Comparison of ENCODE assay signal across 13 cellular contexts in genomic region chr16:87724490-87725291, GRCh38. TPM values are rescaled to one million over a fixed set of nuclear protein-coding genes. Genes with fewer than 3 reads are reported as not detected.
DNase-seq lines count a peak whose midpoint lies in the region; ATAC-seq lines count a peak whose summit lies in the region.
"Had no signal": no experiment of that assay in that cellular context is flagged by ENCODE, and none has a peak within 500 bp of the region (broad histone marks: within the 10 kb centered on the region; RNA-seq: fewer than 3 reads in every experiment).

No MANE protein-coding gene starts in this region.

- DNase-seq in activated CD8-positive, alpha-beta memory T cell treated with anti-CD3 and anti-CD28 coated beads, Interleukin-2, amount 10 ng/mL, durations not matched to agents 7 days and 5 days: no peak
- DNase-seq in activated CD8-positive, alpha-beta memory T cell treated with anti-CD3 and anti-CD28 coated beads for 24 hours: no peak
- DNase-seq in activated T-helper 2 cell treated with anti-CD3 and anti-CD28 coated beads, Interferon-gamma antibody, Interleukin-2, Interleukin-4, amounts not matched to agents 10 μg/mL and 5 μg/mL and 100 μg/mL, durations not matched to agents 14 hours and 24 hours and 36 hours (ENCODE audit: low spot score): no peak
- DNase-seq in stimulated activated naive B cell treated with anti-CD40 and anti-IgM and Interleukin-4, amounts not matched to agents 10 μg/mL and 1 μg/mL and 100 μg/mL, for 72 hours: peak; percentile 57
- no peak for DNase-seq in COR-L47 (lab: John Stamatoyannopoulos, UW)
- DNase-seq: endodermal cell, NCI-H345, Right ventricle myocardium superior had no signal

- H3K4me3 Mint-ChIP-seq in activated CD8-positive, alpha-beta memory T cell treated with anti-CD3 and anti-CD28 coated beads, Interleukin-2, amount 10 ng/mL, durations not matched to agents 7 days and 5 days: no peak overlapping the region
- no peak overlapping the region for H3K4me3 Mint-ChIP-seq in activated T-helper 2 cell treated with anti-CD3 and anti-CD28 coated beads, Interferon-gamma antibody, Interleukin-2, Interleukin-4, amounts not matched to agents 10 μg/mL and 5 μg/mL and 100 μg/mL, durations not matched to agents 14 hours and 24 hours and 36 hours (ENCODE audit: low read depth)
- peak overlapping the region; percentile 19 to 45 for H3K4me3 Mint-ChIP-seq in stimulated activated naive B cell treated with anti-CD40 and anti-IgM and Interleukin-4, amounts not matched to agents 10 μg/mL and 1 μg/mL and 100 μg/mL, for 72 hours
- H3K4me3 Mint-ChIP-seq: activated naive CD8-positive, alpha-beta T cell; endodermal cell had no signal

- intact Hi-C loops in activated T-helper 2 cell treated with anti-CD3 and anti-CD28 coated beads, Interferon-gamma antibody, Interleukin-2, Interleukin-4, amounts not matched to agents 10 μg/mL and 5 μg/mL and 100 μg/mL, durations not matched to agents 14 hours and 24 hours and 36 hours (cut with micrococcal nuclease): no loop called here

- CTCF ChIA-PET in activated CD8-positive, alpha-beta memory T cell treated with anti-CD3 and anti-CD28 coated beads, Interleukin-2, amount 10 ng/mL, durations not matched to agents 7 days and 5 days (lab: Charles Lee): interaction anchor here (0.9 kb wide), 1 partner anchor 10 kb away, joined by 3 read pairs; no protein-coding TSS in a partner anchor

- H3K36me3 Mint-ChIP-seq in activated CD8-positive, alpha-beta memory T cell treated with anti-CD3 and anti-CD28 coated beads, Interleukin-2, amount 10 ng/mL, durations not matched to agents 7 days and 5 days: peaks cover 37% of the 10 kb centered on the region
- H3K36me3 Mint-ChIP-seq in activated T-helper 2 cell treated with anti-CD3 and anti-CD28 coated beads, Interferon-gamma antibody, Interleukin-2, Interleukin-4, amounts not matched to agents 10 μg/mL and 5 μg/mL and 100 μg/mL, durations not matched to agents 14 hours and 24 hours and 36 hours (ENCODE audit: low read depth): peaks cover 48% of the 10 kb centered on the region
- H3K36me3 Mint-ChIP-seq in stimulated activated naive B cell treated with anti-CD40 and anti-IgM and Interleukin-4, amounts not matched to agents 10 μg/mL and 1 μg/mL and 100 μg/mL, for 72 hours: peaks cover 66 to 76% of the 10 kb centered on the region in 2 donors

- H3K9me3 Mint-ChIP-seq in activated CD8-positive, alpha-beta memory T cell treated with anti-CD3 and anti-CD28 coated beads, Interleukin-2, amount 10 ng/mL, durations not matched to agents 7 days and 5 days (ENCODE audit: low read depth): no peaks in the 10 kb centered on the region
- no peaks in the 10 kb centered on the region for H3K9me3 Mint-ChIP-seq in activated T-helper 2 cell treated with anti-CD3 and anti-CD28 coated beads, Interferon-gamma antibody, Interleukin-2, Interleukin-4, amounts not matched to agents 10 μg/mL and 5 μg/mL and 100 μg/mL, durations not matched to agents 14 hours and 24 hours and 36 hours
- H3K9me3 Mint-ChIP-seq in stimulated activated naive B cell treated with anti-CD40 and anti-IgM and Interleukin-4, amounts not matched to agents 10 μg/mL and 1 μg/mL and 100 μg/mL, for 72 hours: no peaks in the 10 kb centered on the region
- H3K9me3 Mint-ChIP-seq: endodermal cell had no signal

- peaks cover 11% of the 10 kb centered on the region for H3K4me1 Mint-ChIP-seq in activated CD8-positive, alpha-beta memory T cell treated with anti-CD3 and anti-CD28 coated beads, Interleukin-2, amount 10 ng/mL, durations not matched to agents 7 days and 5 days
- H3K4me1 Mint-ChIP-seq in activated T-helper 2 cell treated with anti-CD3 and anti-CD28 coated beads, Interferon-gamma antibody, Interleukin-2, Interleukin-4, amounts not matched to agents 10 μg/mL and 5 μg/mL and 100 μg/mL, durations not matched to agents 14 hours and 24 hours and 36 hours (ENCODE audit: low read depth): peaks cover 3% of the 10 kb centered on the region
- H3K4me1 Mint-ChIP-seq in stimulated activated naive B cell treated with anti-CD40 and anti-IgM and Interleukin-4, amounts not matched to agents 10 μg/mL and 1 μg/mL and 100 μg/mL, for 72 hours: peaks cover 34 to 35% of the 10 kb centered on the region in 2 donors
- H3K4me1 Mint-ChIP-seq: endodermal cell had no signal

- no peak overlapping the region for H3K27ac Mint-ChIP-seq in activated CD8-positive, alpha-beta memory T cell treated with anti-CD3 and anti-CD28 coated beads, Interleukin-2, amount 10 ng/mL, durations not matched to agents 7 days and 5 days
- peak overlapping the region; percentile 1 for H3K27ac Mint-ChIP-seq in activated T-helper 2 cell treated with anti-CD3 and anti-CD28 coated beads, Interferon-gamma antibody, Interleukin-2, Interleukin-4, amounts not matched to agents 10 μg/mL and 5 μg/mL and 100 μg/mL, durations not matched to agents 14 hours and 24 hours and 36 hours
- peak overlapping the region; percentile 93 for H3K27ac Mint-ChIP-seq in stimulated activated naive B cell treated with anti-CD40 and anti-IgM and Interleukin-4, amounts not matched to agents 10 μg/mL and 1 μg/mL and 100 μg/mL, for 72 hours
- H3K27ac Mint-ChIP-seq: activated naive CD8-positive, alpha-beta T cell; endodermal cell had no signal

- peak; percentile 23 for ATAC-seq in activated CD8-positive, alpha-beta memory T cell treated with anti-CD3 and anti-CD28 coated beads, Interleukin-2, amount 10 ng/mL, durations not matched to agents 7 days and 5 days
- ATAC-seq in HG03175 (IDR thresholded peaks at IDR 0.05; ENCODE audit: unreplicated experiment) (peak; percentile 50), HG02840 (IDR thresholded peaks at IDR 0.05; ENCODE audit: low FRiP score, unreplicated experiment) (no peak), GM19452 (IDR thresholded peaks at IDR 0.05; ENCODE audit: unreplicated experiment) (no peak)
- ATAC-seq in stimulated activated naive B cell treated with anti-CD40 and anti-IgM and Interleukin-4, amounts not matched to agents 10 μg/mL and 1 μg/mL and 100 μg/mL, for 72 hours (replicated peaks): peak; percentile 73 to 80
- ATAC-seq: K562 had no signal

- no peaks in the 10 kb centered on the region for H3K27me3 Mint-ChIP-seq in activated CD8-positive, alpha-beta memory T cell treated with anti-CD3 and anti-CD28 coated beads, Interleukin-2, amount 10 ng/mL, durations not matched to agents 7 days and 5 days
- no peaks in the 10 kb centered on the region for H3K27me3 Mint-ChIP-seq in activated T-helper 2 cell treated with anti-CD3 and anti-CD28 coated beads, Interferon-gamma antibody, Interleukin-2, Interleukin-4, amounts not matched to agents 10 μg/mL and 5 μg/mL and 100 μg/mL, durations not matched to agents 14 hours and 24 hours and 36 hours (ENCODE audit: low read depth)
- no peaks in the 10 kb centered on the region for H3K27me3 Mint-ChIP-seq in stimulated activated naive B cell treated with anti-CD40 and anti-IgM and Interleukin-4, amounts not matched to agents 10 μg/mL and 1 μg/mL and 100 μg/mL, for 72 hours
- H3K27me3 Mint-ChIP-seq: activated naive CD8-positive, alpha-beta T cell had no signal

RNA-seq across cellular contexts. Expression of gene KLHDC4, which starts 41.1 kb away (rescaled TPM):
- 100 to 1,000 TPM in 1 of 2 experiments, 10 to 100 TPM in 1; 86.0 to 114 TPM for total RNA-seq in activated CD8-positive, alpha-beta memory T cell treated with anti-CD3 and anti-CD28 coated beads, Interleukin-2, amount 10 ng/mL, durations not matched to agents 7 days and 5 days
- 68.5 and 73.1 TPM in 2 replicates for total RNA-seq in activated T-helper 2 cell treated with anti-CD3 and anti-CD28 coated beads, Interferon-gamma antibody, Interleukin-2, Interleukin-4, amounts not matched to agents 10 μg/mL and 5 μg/mL and 100 μg/mL, durations not matched to agents 14 hours and 24 hours and 36 hours

Comparison
In these comparisons a context has a peak if more than half of its experiments do, and no peak if none do; other contexts are left out.
1. ATAC-seq: peak in activated CD8-positive, alpha-beta memory T cell treated with anti-CD3 and anti-CD28 coated beads, Interleukin-2, amount 10 ng/mL, durations not matched to agents 7 days and 5 days (single experiment), HG03175 (single experiment) and stimulated activated naive B cell treated with anti-CD40 and anti-IgM and Interleukin-4, amounts not matched to agents 10 μg/mL and 1 μg/mL and 100 μg/mL, for 72 hours (2 of 2); none in HG02840 (single experiment) and GM19452 (single experiment).
2. H3K4me3 Mint-ChIP-seq: peak in stimulated activated naive B cell treated with anti-CD40 and anti-IgM and Interleukin-4, amounts not matched to agents 10 μg/mL and 1 μg/mL and 100 μg/mL, for 72 hours (2 of 2); none in activated CD8-positive, alpha-beta memory T cell treated with anti-CD3 and anti-CD28 coated beads, Interleukin-2, amount 10 ng/mL, durations not matched to agents 7 days and 5 days (single experiment) and activated T-helper 2 cell treated with anti-CD3 and anti-CD28 coated beads, Interferon-gamma antibody, Interleukin-2, Interleukin-4, amounts not matched to agents 10 μg/mL and 5 μg/mL and 100 μg/mL, durations not matched to agents 14 hours and 24 hours and 36 hours (single experiment).